Comparison of ENCODE assay signal across 8 cellular contexts in genomic region chr16:25587783-25588182, GRCh38.
"Had no signal": no experiment of that assay in that cellular context is flagged by ENCODE, and none has a peak within 500 bp of the region (broad histone marks: within the 10 kb centered on the region; RNA-seq: fewer than 3 reads in every experiment).

No MANE protein-coding gene starts in this region.

- FAIRE-seq: G401.6, GM12878, GM12891, GM12892, GM18507, GM19239 had no signal

- ATAC-seq: GM12878 had no signal

- DNase-seq: GDM1, GF-D8 had no signal

- H3K4me3 ChIP-seq: GM12878 had no signal
